8 cellular contexts compared by ENCODE assay signal in the genomic region with DNA sequence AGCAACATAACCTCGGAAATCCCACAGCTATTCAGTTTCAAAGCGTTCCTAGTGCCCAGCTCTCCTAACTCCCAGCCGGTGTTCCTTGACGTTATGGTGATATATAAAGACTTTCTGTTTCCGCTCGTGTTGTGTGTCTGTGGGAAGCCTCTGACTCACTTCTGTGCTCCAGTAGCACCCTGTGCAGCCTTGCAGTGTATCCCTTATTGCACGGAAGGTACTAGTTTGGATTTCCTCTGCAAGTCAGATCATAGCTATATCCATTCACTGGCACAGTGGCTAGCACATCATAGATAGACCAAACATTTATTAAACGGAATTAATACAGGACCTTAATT. TPM values are rescaled to one million over a fixed set of nuclear protein-coding genes. Genes with fewer than 3 reads are reported as not detected.
DNase-seq lines count a peak whose midpoint lies in the region; ATAC-seq, FAIRE-seq and TF ChIP-seq lines count a peak whose summit lies in the region.

No MANE protein-coding gene starts in this region.

- intact Hi-C loops in breast epithelium (cut with DNase I; ENCODE audit: low total_unique reads), result no loop called here

- H3K4me1 ChIP-seq in SJSA1 (replicated peaks) (peaks cover 5% of the 10 kb centered on the region), breast epithelium (no peaks in the 10 kb centered on the region)

- peak overlapping the region; percentile 62 for H3K4me3 ChIP-seq in SJSA1
- H3K4me3 ChIP-seq in breast epithelium, result peak overlapping the region; percentile 57 to 76 (median 66)

- no peaks in the 10 kb centered on the region for H3K36me3 ChIP-seq in SJSA1
- H3K36me3 ChIP-seq in breast epithelium, result no peaks in the 10 kb centered on the region

- H3K27ac ChIP-seq in SJSA1 (peak overlapping the region; percentile 56), breast epithelium (peak overlapping the region; percentile 71 to 79)

- no peak for FAIRE-seq in GM19239 (lab: Jason Lieb, UNC)

- peak; percentile 21 for DNase-seq in AG08396 (ENCODE audit: low spot score)
- DNase-seq in SJSA1 (ENCODE audit: low read depth in 1 of 2, low spot score in 2 of 2), result peak; percentile 52 to 62
- DNase-seq in breast epithelium (ENCODE audit: low spot score in 2 of 2), result no peak
- peak; percentile 63 for DNase-seq in islet precursor cell
- peak in 2 of 3 donors; percentile 10 to 15 for DNase-seq in stimulated activated CD4-positive, alpha-beta T cell treated with anti-CD3 and anti-CD28 coated beads, Interleukin-12 subunit alpha, Interleukin-12 subunit beta, amount 100 ng/mL, for 48 hours (ENCODE audit: low read depth in 2 of 3, low spot score in 1 of 3)
- DNase-seq in GM19239 (ENCODE audit: insufficient read length, low spot score), result no peak

- H3K9me3 ChIP-seq in SJSA1 (replicated peaks) (no peaks in the 10 kb centered on the region), breast epithelium (no peaks in the 10 kb centered on the region)

- TF ChIP-seq CTCF in breast epithelium (IDR thresholded peaks at IDR 0.05), result no peak

- TF ChIP-seq POLR2A in breast epithelium (IDR thresholded peaks at IDR 0.05), result no peak

- H3K27me3 ChIP-seq in SJSA1 (replicated peaks) (no peaks in the 10 kb centered on the region), breast epithelium (no peaks in the 10 kb centered on the region)

- ATAC-seq in GM18520 (IDR thresholded peaks at IDR 0.05; ENCODE audit: unreplicated experiment) (peak; percentile 22), HG03103 (IDR thresholded peaks at IDR 0.05; ENCODE audit: low read depth, unreplicated experiment) (peak; percentile 27)

RNA-seq across cellular contexts. Expression of a gene that starts 0.6 kb away (rescaled TPM):
- 5.7 and 7.7 TPM in 2 replicates for total RNA-seq in SJSA1 (2014; rRNA removed; shearing (Covaris generic))
- total RNA-seq in breast epithelium, result 1 to 10 TPM; 1.4 to 3.7 (median 2.6) TPM

Comparison
In these comparisons a context has a peak if more than half of its experiments do, and no peak if none do; other contexts are left out.
1. DNase-seq: peak in AG08396 (single experiment), SJSA1 (2 of 2), islet precursor cell (single experiment) and stimulated activated CD4-positive, alpha-beta T cell treated with anti-CD3 and anti-CD28 coated beads, Interleukin-12 subunit alpha, Interleukin-12 subunit beta, amount 100 ng/mL, for 48 hours (2 of 3); none in breast epithelium (0 of 2) and GM19239 (single experiment).